Comparison of ENCODE assay signal across 22 cellular contexts in genomic region chr2:10440736-10441135, GRCh38.
"Had no signal": no experiment of that assay in that cellular context is flagged by ENCODE, and none has a peak within 500 bp of the region (broad histone marks: within the 10 kb centered on the region; RNA-seq: fewer than 3 reads in every experiment).

No MANE protein-coding gene starts in this region.

- H3K27me3 ChIP-seq: SJCRH30 had no signal

- DNase-seq: IMR-90, Kasumi-1, MM.1S, NCI-H1092 treated with DMSO at 0.1 percent for 48 hours, NCI-H1436, NCI-H187, NCI-H2029, NCI-H2081 treated with DMSO at 0.1 percent for 48 hours, NCI-H2171, NCI-H226, NCI-H446, NCI-H510A, NCI-H524 treated with DMSO at 0.1 percent for 48 hours, NCI-H69, NCI-H774, SHP77 treated with DMSO at 0.1 percent for 48 hours, SJCRH30 had no signal

- H3K4me3 ChIP-seq: K562, SJCRH30 had no signal

- H3K27ac ChIP-seq: KMS-11, SJCRH30 had no signal

- ATAC-seq: HepG2, Panc1, SK-N-SH treated with all-trans-retinoic acid at 6 μM for 48 hours had no signal

- H3K9me3 ChIP-seq: SJCRH30 had no signal

- H3K4me2 ChIP-seq: KMS-11 had no signal

- H3K4me1 ChIP-seq: SJCRH30 had no signal
